16 cellular contexts compared by ENCODE assay signal in genomic region chr18:48548921-48549320, GRCh38. TPM values are rescaled to one million over a fixed set of nuclear protein-coding genes. Genes with fewer than 3 reads are reported as not detected.
DNase-seq lines count a peak whose midpoint lies in the region; ATAC-seq, FAIRE-seq and TF ChIP-seq lines count a peak whose summit lies in the region.
"Had no signal": no experiment of that assay in that cellular context is flagged by ENCODE, and none has a peak within 500 bp of the region (broad histone marks: within the 10 kb centered on the region; RNA-seq: fewer than 3 reads in every experiment).

No MANE protein-coding gene starts in this region.

- peak overlapping the region; percentile 33; the same call in 1 of the 2 replicates for H3K56ac ChIP-seq in IMR-90 (ENCODE audit: extremely low read depth, insufficient read depth, low read length)
- no peak overlapping the region for H3K56ac ChIP-seq in H1 (replicated peaks; ENCODE audit: insufficient read length, low read depth, low read length)

- H3K27me3 ChIP-seq in ACC112 (ENCODE audit: insufficient read depth, low read length) (no peaks in the 10 kb centered on the region), IMR-90 (ENCODE audit: control insufficient read depth, insufficient read depth, low read length) (no peaks in the 10 kb centered on the region), H1 (replicated peaks in 1 of 4; ENCODE audit: control insufficient read depth in 3 of 4, extremely low read depth in 1 of 4, insufficient read depth in 3 of 4, low read length in 3 of 4) (peaks cover 0 to 3% (median 3%) of the 10 kb centered on the region in 4 experiments; a peak in 4 of 7 replicates), trophoblast cell (ENCODE audit: insufficient read depth, low read length) (no peaks in the 10 kb centered on the region)
- H3K27me3 ChIP-seq: Peyer's patch, upper lobe of left lung had no signal

- H4K12ac ChIP-seq in trophoblast cell (ENCODE audit: low read depth, low read length), result no peak overlapping the region

- H3K79me1 ChIP-seq in IMR-90 (ENCODE audit: low read depth in 1 of 2, low read length in 2 of 2) (peaks cover 55 to 97% of the 10 kb centered on the region in 2 experiments), H1 (ENCODE audit: low read depth, low read length) (peaks cover 17% of the 10 kb centered on the region), trophoblast cell (ENCODE audit: low read length) (peaks cover 7% of the 10 kb centered on the region)

- intact Hi-C loops in IMR-90 (cut with micrococcal nuclease), result no loop called here

- H3K4me3 ChIP-seq in ACC112 (ENCODE audit: low read depth, low read length) (no peak overlapping the region), IMR-90 (ENCODE audit: insufficient read depth, low read depth, low read length) (no peak overlapping the region), H1 (ENCODE audit: extremely low read depth in 1 of 4, insufficient read depth in 2 of 4, low read depth in 3 of 4, low read length in 4 of 4) (no peak overlapping the region), trophoblast cell (ENCODE audit: low read depth, low read length) (no peak overlapping the region)
- H3K4me3 ChIP-seq: Peyer's patch, upper lobe of left lung had no signal

- dilution Hi-C loops in IMR-90 (cut with HindIII; ENCODE audit: low sequenced_read_pairs, unreplicated experiment), result no loop called here

- H3K18ac ChIP-seq in IMR-90 (ENCODE audit: low read depth, low read length), result peak overlapping the region; percentile 63; the same call in 1 of the 2 replicates
- H3K18ac ChIP-seq in H1 (ENCODE audit: extremely low read depth, low read length), result no peak overlapping the region
- no peak overlapping the region for H3K18ac ChIP-seq in trophoblast cell (ENCODE audit: low read length)

- H2BK15ac ChIP-seq in IMR-90 (ENCODE audit: low read depth, low read length) (peak overlapping the region; percentile 38; the same call in 2 of the 3 replicates), H1 (ENCODE audit: low read length) (no peak overlapping the region)

- H3K4me1 ChIP-seq in ACC112 (ENCODE audit: control insufficient read depth, insufficient read depth, low read length, unreplicated experiment) (peaks cover 25% of the 10 kb centered on the region), IMR-90 (ENCODE audit: control insufficient read depth, insufficient read depth, low read length) (peaks cover 43% of the 10 kb centered on the region), H1 (replicated peaks in 1 of 4; ENCODE audit: control insufficient read depth in 3 of 4, insufficient read depth in 4 of 4, low read length in 3 of 4) (peaks cover 25 to 43% (median 37%) of the 10 kb centered on the region in 4 experiments), trophoblast cell (ENCODE audit: control insufficient read depth in 1 of 2, insufficient read depth in 2 of 2, low read length in 2 of 2) (peaks cover 49 to 51% of the 10 kb centered on the region in 2 experiments)

- H2AFZ ChIP-seq in ACC112 (ENCODE audit: low read length, unreplicated experiment), result no peak overlapping the region
- H2AFZ ChIP-seq in IMR-90 (replicated peaks; ENCODE audit: low read length, poor library complexity), result no peak overlapping the region
- H2AFZ ChIP-seq in H1 (ENCODE audit: low read length), result no peak overlapping the region
- no peak overlapping the region for H2AFZ ChIP-seq in trophoblast cell (ENCODE audit: insufficient read depth, low read length, poor library complexity)

- FAIRE-seq in H1 (lab: Jason Lieb, UNC), result no peak

- H3K9me3 ChIP-seq in IMR-90 (ENCODE audit: control insufficient read depth, insufficient read depth, low read length) (no peaks in the 10 kb centered on the region), H1 (ENCODE audit: insufficient read depth in 2 of 2, low read depth in 1 of 2, low read length in 1 of 2) (no peaks in the 10 kb centered on the region), trophoblast cell (ENCODE audit: insufficient read depth, low read depth, low read length) (no peaks in the 10 kb centered on the region)
- H3K9me3 ChIP-seq: Peyer's patch, upper lobe of left lung had no signal

- peak overlapping the region; percentile 86 for H2BK120ac ChIP-seq in IMR-90 (ENCODE audit: low read depth, low read length)
- no peak overlapping the region for H2BK120ac ChIP-seq in H1 (replicated peaks; ENCODE audit: low read depth, low read length)
- peak overlapping the region; percentile 44 for H2BK120ac ChIP-seq in trophoblast cell (ENCODE audit: insufficient read depth, low read length, poor library complexity)

- peak overlapping the region; percentile 89 for H4K91ac ChIP-seq in IMR-90 (ENCODE audit: insufficient read depth, low read depth, low read length)
- H4K91ac ChIP-seq in H1 (replicated peaks; ENCODE audit: insufficient read length, low read length), result no peak overlapping the region
- no peak overlapping the region for H4K91ac ChIP-seq in trophoblast cell (ENCODE audit: low read depth, low read length)

- DNase-seq in IMR-90, result no peak
- DNase-seq in H1 (ENCODE audit: low read depth in 1 of 2, low spot score in 2 of 2), result no peak
- DNase-seq in trophoblast cell, result peak; percentile 81 to 86
- no peak for DNase-seq in HPDE6-E6E7 (ENCODE audit: extremely low spot score)
- DNase-seq in KG1 (lab: John Stamatoyannopoulos, UW), result no peak
- DNase-seq: activated CD8-positive, alpha-beta memory T cell treated with anti-CD3 and anti-CD28 coated beads for 24 hours; amygdala; naive thymus-derived CD8-positive, alpha-beta T cell; NCI-H2081 treated with DMSO at 0.1 percent for 48 hours; Peyer's patch; stimulated activated CD4-positive, alpha-beta T cell treated with anti-CD3 and anti-CD28 coated beads, Interleukin-2, amount 100 ng/mL, for 24 hours; T-cell; upper lobe of left lung had no signal

- H2BK20ac ChIP-seq in IMR-90 (ENCODE audit: low read depth, low read length) (peak overlapping the region; percentile 47; the same call in 1 of the 2 replicates), H1 (ENCODE audit: low read length) (no peak overlapping the region)

- TF ChIP-seq EP300 in H1 (IDR thresholded peaks at IDR 0.05; ENCODE audit: borderline replicate concordance in 1 of 2, low read depth in 2 of 2, low read length in 2 of 2), result no peak

- H4K5ac ChIP-seq in IMR-90 (ENCODE audit: low read depth, low read length), result peak overlapping the region; percentile 28; the same call in 1 of the 2 replicates
- no peak overlapping the region for H4K5ac ChIP-seq in H1 (ENCODE audit: insufficient read length, low read depth, low read length)

- H3K4ac ChIP-seq in IMR-90 (ENCODE audit: low read depth, low read length) (peak overlapping the region; percentile 91), H1 (replicated peaks; ENCODE audit: insufficient read length, low read depth, low read length) (no peak overlapping the region), trophoblast cell (ENCODE audit: low read depth, low read length) (peak overlapping the region; percentile 53)

- peak overlapping the region; percentile 56 for H3K14ac ChIP-seq in IMR-90 (replicated peaks; ENCODE audit: low read depth, low read length)
- H3K14ac ChIP-seq in H1 (ENCODE audit: insufficient read length), result no peak overlapping the region
- H3K14ac ChIP-seq in trophoblast cell (ENCODE audit: low read length), result no peak overlapping the region

- no peak for ATAC-seq in IMR-90 (ENCODE audit: low read depth)
- no peak for ATAC-seq in HG02610 (IDR thresholded peaks at IDR 0.05; ENCODE audit: unreplicated experiment)
- no peak for ATAC-seq in GM19023 (IDR thresholded peaks at IDR 0.05; ENCODE audit: unreplicated experiment)
- ATAC-seq: naive thymus-derived CD8-positive, alpha-beta T cell; T-cell had no signal

- no TSS peak for BruUV-seq in IMR-90 (replicated peaks; lab: Mats Ljungman, UMichigan)

- H2AK5ac ChIP-seq in IMR-90 (ENCODE audit: low read depth, low read length) (peak overlapping the region; percentile 98), H1 (ENCODE audit: low read depth, low read length) (no peak overlapping the region), trophoblast cell (ENCODE audit: low read length) (no peak overlapping the region)

- 100% methylated on average over 1 of the region's 4 CpGs; no CpG with 5 or more reads in 1 of the 2 experiments for WGBS in IMR-90 (ENCODE audit: extremely low coverage in 2 of 2, insufficient read length in 1 of 2), 2 experiments
- WGBS in H1 (ENCODE audit: extremely low coverage in 1 of 2, insufficient coverage in 1 of 2, insufficient read length in 1 of 2, insufficient replicate concordance in 2 of 2, low coverage in 1 of 2, low lambda C conversion rate in 2 of 2, missing lambda C conversion rate in 1 of 2), 2 experiments, result 92% methylated on average over 4 of the region's 4 CpGs; no CpG with 5 or more reads in 1 of the 2 experiments
- no CpG with 5 or more reads among the region's 4 CpGs for WGBS in trophoblast cell (ENCODE audit: extremely low coverage, insufficient coverage, insufficient read length)

- H2BK12ac ChIP-seq in H1 (ENCODE audit: low read depth, low read length) (0 out of 2 replicates have a peak overlapping the region, but pooled peaks have one; percentile 0), trophoblast cell (ENCODE audit: low read length) (peak overlapping the region; percentile 32)

- TF ChIP-seq POLR2A in IMR-90 (IDR thresholded peaks at IDR 0.05; ENCODE audit: low read depth, low read length) (no peak), H1 (IDR thresholded peaks at IDR 0.05; ENCODE audit: control extremely low read depth in 1 of 2, low read depth in 2 of 2, low read length in 2 of 2) (no peak)

- CTCF ChIA-PET in IMR-90 (lab: Yijun Ruan, JAX) (interaction anchor here (0.6 kb wide), 1 partner anchor 698 kb away, joined by 8 read pairs; no protein-coding TSS in a partner anchor), H1 (lab: Charles Lee; ENCODE audit: partially characterized antibody) (interaction anchor here (0.7 kb wide), 1 partner anchor 8 kb away, joined by 3 read pairs; no protein-coding TSS in a partner anchor)

- H3K23me2 ChIP-seq in H1 (ENCODE audit: low read depth, low read length), result 0 out of 2 replicates have a peak, but pooled peaks cover 1% of the 10 kb centered on the region

- H2BK5ac ChIP-seq in IMR-90 (ENCODE audit: low read depth, low read length, poor library complexity, severe bottlenecking) (peak overlapping the region; percentile 50), H1 (ENCODE audit: low read depth, low read length) (no peak overlapping the region), trophoblast cell (ENCODE audit: low read depth, low read length, poor library complexity) (no peak overlapping the region)

- H3K27ac ChIP-seq in ACC112 (ENCODE audit: low read depth, low read length) (0 out of 2 replicates have a peak overlapping the region, but pooled peaks have one; percentile 36), IMR-90 (ENCODE audit: insufficient read depth, low read length) (peak overlapping the region; percentile 52; the same call in 1 of the 2 replicates), H1 (ENCODE audit: low read depth, low read length) (no peak overlapping the region; the same call in 1 of the 2 replicates), trophoblast cell (ENCODE audit: low read depth, low read length) (no peak overlapping the region)
- H3K27ac ChIP-seq: upper lobe of left lung had no signal

- H3K79me2 ChIP-seq in ACC112 (ENCODE audit: control insufficient read depth, insufficient read depth, low read length, unreplicated experiment) (peaks cover 75% of the 10 kb centered on the region), H1 (ENCODE audit: control insufficient read depth in 1 of 2, insufficient read depth in 2 of 2, low read length in 2 of 2) (peaks cover 7 to 60% of the 10 kb centered on the region in 2 experiments), trophoblast cell (ENCODE audit: control insufficient read depth, insufficient read depth, low read length, poor library complexity) (peaks cover 2% of the 10 kb centered on the region)

- H3K9ac ChIP-seq in IMR-90 (ENCODE audit: low read depth, low read length) (peak overlapping the region; percentile 11; the same call in 1 of the 2 replicates), H1 (replicated peaks in 1 of 4; ENCODE audit: extremely low read depth in 1 of 4, low read depth in 3 of 4, low read length in 3 of 4) (no peak overlapping the region), trophoblast cell (ENCODE audit: low read length) (no peak overlapping the region)

- H3K36me3 ChIP-seq in ACC112 (ENCODE audit: insufficient read depth, low read length), result no peaks in the 10 kb centered on the region; the same call in 1 of the 2 replicates
- peaks cover 9% of the 10 kb centered on the region for H3K36me3 ChIP-seq in IMR-90 (ENCODE audit: control insufficient read depth, insufficient read depth, low read length)
- no peaks in the 10 kb centered on the region for H3K36me3 ChIP-seq in H1 (ENCODE audit: control insufficient read depth in 2 of 4, insufficient read depth in 4 of 4, low read length in 3 of 4)
- peaks cover 2 to 4% of the 10 kb centered on the region in 2 experiments for H3K36me3 ChIP-seq in trophoblast cell (ENCODE audit: control insufficient read depth in 1 of 2, insufficient read depth in 2 of 2, low read length in 2 of 2)
- H3K36me3 ChIP-seq: Peyer's patch, upper lobe of left lung had no signal

- H3K4me2 ChIP-seq in IMR-90 (ENCODE audit: low read depth, low read length) (no peak overlapping the region), H1 (ENCODE audit: insufficient read depth in 1 of 2, low read depth in 2 of 2, low read length in 2 of 2) (no peak overlapping the region), trophoblast cell (ENCODE audit: low read length) (no peak overlapping the region)

- H4K8ac ChIP-seq in IMR-90 (ENCODE audit: low read depth in 2 of 2, low read length in 2 of 2) (peak overlapping the region; percentile 3 to 49; a peak in 2 of 4 replicates), H1 (ENCODE audit: extremely low read depth, insufficient read depth, low read length) (no peak overlapping the region), trophoblast cell (ENCODE audit: low read depth, low read length) (no peak overlapping the region)

- H2AK9ac ChIP-seq in IMR-90 (replicated peaks; ENCODE audit: low read depth, low read length, poor library complexity), result no peak overlapping the region

- in situ Hi-C loops in IMR-90 (cut with MboI; ENCODE audit: low sequenced_read_pairs), result loop anchor here (5.0 to 25.0 kb wide), 2 partner anchors 113 to 388 kb away; no protein-coding TSS in a partner anchor

- peak overlapping the region; percentile 32; the same call in 1 of the 2 replicates for H3K23ac ChIP-seq in IMR-90 (ENCODE audit: low read depth, low read length)
- no peak overlapping the region for H3K23ac ChIP-seq in H1 (ENCODE audit: insufficient read length)
- no peak overlapping the region for H3K23ac ChIP-seq in trophoblast cell (ENCODE audit: low read length)

- POLR2A ChIA-PET in IMR-90 (lab: Charles Lee; ENCODE audit: unreplicated experiment) (no interaction called here), H1 (lab: Charles Lee; ENCODE audit: partially characterized antibody) (interaction anchor here (0.9 kb wide), 1 partner anchor 157 kb away, joined by 3 read pairs; no protein-coding TSS in a partner anchor)

- peaks cover 67% of the 10 kb centered on the region for H3K9me1 ChIP-seq in IMR-90 (ENCODE audit: insufficient read depth, low read length)

- peaks cover 95% of the 10 kb centered on the region for H4K20me1 ChIP-seq in IMR-90 (ENCODE audit: insufficient read depth, low read length)
- peaks cover 3 to 9% of the 10 kb centered on the region in 2 experiments for H4K20me1 ChIP-seq in H1 (replicated peaks in 1 of 2; ENCODE audit: control insufficient read depth in 1 of 2, insufficient read depth in 2 of 2, low read length in 2 of 2)

- TF ChIP-seq RAD21 in IMR-90 (IDR thresholded peaks at IDR 0.05; ENCODE audit: low read length), result no peak
- no peak for TF ChIP-seq RAD21 in H1 (IDR thresholded peaks at IDR 0.05 in 1 of 2, conservative IDR thresholded peaks at IDR 0.05 in 1 of 2; ENCODE audit: low read depth in 2 of 2, low read length in 2 of 2)

- TF ChIP-seq CTCF in IMR-90 (conservative IDR thresholded peaks at IDR 0.05; ENCODE audit: low read depth, low read length) (no peak), H1 (IDR thresholded peaks at IDR 0.05; ENCODE audit: control extremely low read depth in 1 of 3, insufficient read depth in 1 of 3, low read depth in 1 of 3, low read length in 3 of 3) (no peak)

RNA-seq across cellular contexts. Expression of gene CTIF, which starts 10.1 kb away (rescaled TPM):
- 25.1 and 27.5 TPM in 2 replicates for total RNA-seq in IMR-90 (2012; rRNA removed)
- polyA plus RNA-seq in IMR-90 (2012; rRNA removed), result 57.0 and 58.4 TPM in 2 replicates
- 28.8 and 51.0 TPM in 2 replicates for polyA plus RNA-seq in IMR-90 (2012; cell fraction: cytosol; rRNA removed)
- polyA plus RNA-seq in IMR-90 (2012; cell fraction: nucleus; rRNA removed; ENCODE audit: low replicate concordance), result 139 and 218 TPM in 2 replicates
- total RNA-seq in H1 (2021; fragmentation: NEBNext Ultra II Directional; extraction: Animal tissue kit (Norgen Biotek cat#: 25700)), result 17.8 and 22.0 TPM in 2 replicates
- polyA plus RNA-seq in H1 (2011; rRNA removed), result 9.0 and 9.3 TPM in 2 replicates
- 12.2 TPM for polyA plus RNA-seq in H1 (2011; cell fraction: cytosol; rRNA removed)
- polyA plus RNA-seq in H1 (2011; cell fraction: nucleus; rRNA removed), result 73.5 TPM
- 12.2 to 20.1 TPM (median 18.8 TPM) in 4 replicates for polyA plus RNA-seq in H1 (2012, experiment 1 of 2)
- polyA plus RNA-seq in H1 (2012, experiment 2 of 2), result 6.9 TPM
- 11.2 TPM for polyA plus RNA-seq in H1 (2013, experiment 1 of 2)
- polyA plus RNA-seq in H1 (2013, experiment 2 of 2), result 9.2 TPM
- 15.8 and 16.2 TPM in 2 replicates for polyA minus RNA-seq in H1 (2011; rRNA and poly(A)+ RNA removed)
- 11.4 TPM for polyA minus RNA-seq in H1 (2011; cell fraction: cytosol; rRNA and poly(A)+ RNA removed)
- polyA minus RNA-seq in H1 (2011; cell fraction: nucleus; rRNA and poly(A)+ RNA removed), result 38.2 TPM
- 19.3 and 22.5 TPM in 2 replicates for polyA plus RNA-seq in trophoblast cell (2013)

Comparison
In these comparisons a context has a peak if more than half of its experiments do, and no peak if none do; other contexts are left out.
1. H3K27ac ChIP-seq: peak in ACC112 (single experiment) and IMR-90 (single experiment); none in H1 (single experiment) and trophoblast cell (single experiment).
2. DNase-seq: peak in trophoblast cell (2 of 2); none in IMR-90 (single experiment), H1 (0 of 2), HPDE6-E6E7 (single experiment) and KG1 (single experiment).
3. H4K8ac ChIP-seq: peak in IMR-90 (2 of 2); none in H1 (single experiment) and trophoblast cell (single experiment).